Comparison of ENCODE assay signal across 27 cellular contexts in genomic region chr14:75649337-75649736, GRCh38. TPM values are rescaled to one million over a fixed set of nuclear protein-coding genes. Genes with fewer than 3 reads are reported as not detected.
DNase-seq lines count a peak whose midpoint lies in the region; ATAC-seq and TF ChIP-seq lines count a peak whose summit lies in the region.
"Had no signal": no experiment of that assay in that cellular context is flagged by ENCODE, and none has a peak within 500 bp of the region (broad histone marks: within the 10 kb centered on the region; RNA-seq: fewer than 3 reads in every experiment).

No MANE protein-coding gene starts in this region.

- H3K4me1 ChIP-seq in hepatocyte (ENCODE audit: insufficient read depth) = peaks cover 45% of the 10 kb centered on the region
- H3K4me1 ChIP-seq in gastrocnemius medialis = peaks cover 31 to 37% of the 10 kb centered on the region in 2 donors
- H3K4me1 ChIP-seq: HAP-1 had no signal

- intact Hi-C loops in gastrocnemius medialis (cut with DNase I; ENCODE audit: low total_unique reads) = loop anchor here (5.0 to 10.0 kb wide), 2 partner anchors 225 to 397 kb away; partner anchors contain the start of gene JDP2

- no peak overlapping the region for H2AFZ ChIP-seq in hepatocyte

- DNase-seq in AG04450 (ENCODE audit: low read depth, low spot score) = no peak
- no peak for DNase-seq in RWPE1 (ENCODE audit: low spot score)
- DNase-seq in hepatocyte (ENCODE audit: low spot score) = no peak
- no peak for DNase-seq in gastrocnemius medialis
- no peak for DNase-seq in A172 (ENCODE audit: low spot score)
- DNase-seq in T-helper 1 cell = no peak
- no peak for DNase-seq in GM19238 (ENCODE audit: insufficient read length, low spot score)
- DNase-seq in 8988T = no peak
- DNase-seq: activated CD8-positive, alpha-beta T cell treated with anti-CD3 and anti-CD28 coated beads for 36 hours; activated naive CD4-positive, alpha-beta T cell treated with anti-CD3 and anti-CD28 coated beads for 36 hours; effector CD4-positive, alpha-beta T cell; glutamatergic neuron; Kasumi-1; MV-4-11; naive thymus-derived CD8-positive, alpha-beta T cell; NCI-H1436; NCI-H2081 treated with DMSO at 0.1 percent for 48 hours; NCI-H226; NCI-H526 treated with DMSO at 0.1 percent for 48 hours; occipital lobe; Peyer's patch; SIG-M5; stimulated activated CD4-positive, alpha-beta T cell treated with anti-CD3 and anti-CD28 coated beads, Interleukin-2, amount 100 ng/mL, for 48 hours; stomach; tibial artery had no signal

- no peaks in the 10 kb centered on the region for H3K27me3 ChIP-seq in AG04450 (ENCODE audit: control insufficient read depth, insufficient read depth, low read length)
- no peaks in the 10 kb centered on the region for H3K27me3 ChIP-seq in hepatocyte
- H3K27me3 ChIP-seq in gastrocnemius medialis = no peaks in the 10 kb centered on the region
- H3K27me3 ChIP-seq: BLaER1 treated with 17β-estradiol and CSF1 and Interleukin-3, amounts not matched to agents 10 nM and 100 nM; Peyer's patch; stomach; tibial artery had no signal

- no peaks in the 10 kb centered on the region for H3K79me2 ChIP-seq in hepatocyte

- H3K36me3 ChIP-seq in hepatocyte (replicated peaks; ENCODE audit: insufficient read depth, low read depth) (no peaks in the 10 kb centered on the region), gastrocnemius medialis (peaks cover 0 to 27% of the 10 kb centered on the region in 2 donors)

- no peak for ATAC-seq in gastrocnemius medialis
- ATAC-seq: activated CD8-positive, alpha-beta T cell treated with anti-CD3 and anti-CD28 coated beads for 36 hours; naive thymus-derived CD8-positive, alpha-beta T cell had no signal

- 88% methylated on average over 1 of the region's 1 CpG for WGBS in hepatocyte (ENCODE audit: low lambda C conversion rate, missing lambda C conversion rate)

- POLR2A ChIA-PET in AG04450 (lab: Yijun Ruan, JAX) = no interaction called here
- POLR2A ChIA-PET in RWPE1 (lab: Yijun Ruan, JAX; ENCODE audit: low non-redundant PET) = no interaction called here

- in situ Hi-C loops in gastrocnemius medialis (cut with MboI; ENCODE audit: low sequenced_read_pairs in 4 of 4) = no loop called here

- H3K9me3 ChIP-seq in AG04450 (ENCODE audit: control insufficient read depth, insufficient read depth, low read length) (no peaks in the 10 kb centered on the region), hepatocyte (ENCODE audit: low read depth) (no peaks in the 10 kb centered on the region), gastrocnemius medialis (no peaks in the 10 kb centered on the region)
- H3K9me3 ChIP-seq: BLaER1 treated with 17β-estradiol and CSF1 and Interleukin-3, amounts not matched to agents 10 nM and 100 nM; HAP-1; Peyer's patch; stomach; tibial artery had no signal

- H3K4me2 ChIP-seq in hepatocyte = no peak overlapping the region
- H3K4me2 ChIP-seq: BLaER1 treated with 17β-estradiol and CSF1 and Interleukin-3, amounts not matched to agents 10 nM and 100 nM had no signal

- TF ChIP-seq CTCF in AG04450 (IDR thresholded peaks at IDR 0.05; ENCODE audit: low read depth, low read length) (no peak), RWPE1 (conservative IDR thresholded peaks at IDR 0.05; ENCODE audit: low read depth) (no peak), hepatocyte (IDR thresholded peaks at IDR 0.05; ENCODE audit: poor library complexity) (no peak), gastrocnemius medialis (IDR thresholded peaks at IDR 0.05 in 4 of 5, conservative IDR thresholded peaks at IDR 0.05 in 1 of 5) (no peak)

- TF ChIP-seq POLR2A in gastrocnemius medialis (IDR thresholded peaks at IDR 0.05) = no peak

- H4K20me1 ChIP-seq in hepatocyte (ENCODE audit: insufficient read depth, poor library complexity, severe bottlenecking) = no peaks in the 10 kb centered on the region
- H4K20me1 ChIP-seq: BLaER1 treated with 17β-estradiol and CSF1 and Interleukin-3, amounts not matched to agents 10 nM and 100 nM had no signal

- peak overlapping the region; percentile 84 for H3K27ac ChIP-seq in AG04450 (ENCODE audit: low read depth, low read length)
- H3K27ac ChIP-seq in RWPE1 = peak overlapping the region; percentile 77
- peak overlapping the region; percentile 88 for H3K27ac ChIP-seq in hepatocyte
- peak overlapping the region; percentile 79 to 88 (median 83) for H3K27ac ChIP-seq in gastrocnemius medialis
- H3K27ac ChIP-seq: BLaER1 treated with 17β-estradiol and CSF1 and Interleukin-3, amounts not matched to agents 10 nM and 100 nM; Peyer's patch; stomach; tibial artery had no signal

- H3K4me3 ChIP-seq in AG04450 (ENCODE audit: low read depth, low read length) = no peak overlapping the region
- no peak overlapping the region for H3K4me3 ChIP-seq in hepatocyte
- H3K4me3 ChIP-seq in gastrocnemius medialis = no peak overlapping the region
- H3K4me3 ChIP-seq: BLaER1 treated with 17β-estradiol and CSF1 and Interleukin-3, amounts not matched to agents 10 nM and 100 nM; HAP-1; Peyer's patch; stomach; tibial artery had no signal

- H3K9me2 ChIP-seq in hepatocyte (replicated peaks; ENCODE audit: insufficient read depth) = no peaks in the 10 kb centered on the region

- CTCF ChIA-PET in AG04450 (lab: Charles Lee) = interaction anchor here (0.7 to 11.2 kb wide), 5 partner anchors 11 to 738 kb away, joined by 3 to 411 read pairs (median 3); partner anchors contain the start of genes ERG28, FLVCR2 and TTLL5
- CTCF ChIA-PET in RWPE1 (lab: Yijun Ruan, JAX) = interaction anchor here (13.8 kb wide), 1 partner anchor 73 kb away, joined by 162 read pairs; the partner anchor contains the start of gene FLVCR2

RNA-seq across cellular contexts. Expression of gene ERG28, which starts 11.3 kb away (rescaled TPM):
- polyA plus RNA-seq in AG04450 (2011; rRNA removed) = 22.8 and 24.7 TPM in 2 replicates
- polyA minus RNA-seq in AG04450 (2011; rRNA and poly(A)+ RNA removed) = 7.8 and 9.4 TPM in 2 replicates
- total RNA-seq in hepatocyte = 38.4 and 51.2 TPM in 2 replicates
- polyA plus RNA-seq in hepatocyte = 65.7 and 74.4 TPM in 2 replicates
- 1 to 10 TPM; 3.7 to 6.4 (median 4.7) TPM for total RNA-seq in gastrocnemius medialis
- 6.1 and 6.4 TPM in 2 replicates for total RNA-seq in A172 (2014; rRNA removed; shearing (Covaris generic))

RNA-seq across cellular contexts. Expression of gene TTLL5, which starts 11.7 kb away (rescaled TPM):
- 21.6 and 24.1 TPM in 2 replicates for polyA plus RNA-seq in AG04450 (2011; rRNA removed)
- 19.7 and 44.4 TPM in 2 replicates for polyA minus RNA-seq in AG04450 (2011; rRNA and poly(A)+ RNA removed)
- 8.9 and 14.3 TPM in 2 replicates for total RNA-seq in hepatocyte
- 11.1 and 14.2 TPM in 2 replicates for polyA plus RNA-seq in hepatocyte
- total RNA-seq in gastrocnemius medialis = 10 to 100 TPM in 3 of 4 donors, 1 to 10 TPM in 1; 9.1 to 36.0 (median 16.4) TPM
- total RNA-seq in A172 (2014; rRNA removed; shearing (Covaris generic)) = 10.1 and 16.8 TPM in 2 replicates
